2 cellular contexts compared by ENCODE assay signal in the genomic region with DNA sequence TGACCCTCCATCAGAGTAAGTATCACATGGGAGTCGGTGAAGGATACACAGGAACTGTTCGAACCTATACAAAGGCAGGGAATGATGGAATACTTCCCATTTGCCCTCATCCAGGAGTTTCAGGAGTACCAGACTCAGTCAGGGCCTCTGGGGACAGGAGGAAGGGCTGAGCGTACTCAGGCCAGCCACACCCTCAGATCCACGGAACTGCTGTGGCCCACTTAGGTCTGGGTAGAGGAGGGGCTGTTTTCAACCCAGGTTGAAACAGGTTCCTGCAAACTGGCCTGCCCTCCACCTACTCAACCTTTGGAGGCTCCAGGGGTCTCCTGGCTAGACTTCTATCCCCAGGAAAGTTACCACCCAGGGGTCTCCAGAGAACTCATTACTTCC.
A peak's percentile ranks its signal among the peaks of the same experiment; 100 is the strongest.
TF ChIP-seq lines count a peak whose summit lies in the region.

No MANE protein-coding gene starts in this region.

TF ChIP-seq in IMR-90, 13 proteins besides CTCF, POLR2A, EP300 and RAD21:
- TF ChIP-seq BHLHE40 (IDR thresholded peaks at IDR 0.05; ENCODE audit: low read depth, low read length) (no peak), MAZ (IDR thresholded peaks at IDR 0.05; ENCODE audit: borderline replicate concordance, low read depth, low read length) (no peak), MXI1 (IDR thresholded peaks at IDR 0.05; ENCODE audit: borderline replicate concordance, low read depth, low read length) (no peak), MAFK (IDR thresholded peaks at IDR 0.05; ENCODE audit: low read depth, low read length) (no peak), FOS (IDR thresholded peaks at IDR 0.05; ENCODE audit: low read depth, low read length) (no peak)
- TF ChIP-seq, protein P1, sequence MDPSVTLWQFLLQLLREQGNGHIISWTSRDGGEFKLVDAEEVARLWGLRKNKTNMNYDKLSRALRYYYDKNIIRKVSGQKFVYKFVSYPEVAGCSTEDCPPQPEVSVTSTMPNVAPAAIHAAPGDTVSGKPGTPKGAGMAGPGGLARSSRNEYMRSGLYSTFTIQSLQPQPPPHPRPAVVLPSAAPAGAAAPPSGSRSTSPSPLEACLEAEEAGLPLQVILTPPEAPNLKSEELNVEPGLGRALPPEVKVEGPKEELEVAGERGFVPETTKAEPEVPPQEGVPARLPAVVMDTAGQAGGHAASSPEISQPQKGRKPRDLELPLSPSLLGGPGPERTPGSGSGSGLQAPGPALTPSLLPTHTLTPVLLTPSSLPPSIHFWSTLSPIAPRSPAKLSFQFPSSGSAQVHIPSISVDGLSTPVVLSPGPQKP (IDR thresholded peaks at IDR 0.05; ENCODE audit: borderline replicate concordance, low read depth, low read length), result no peak
TF ChIP-seq in IMR-90: peak in this region for 0.

TF ChIP-seq in K562, 482 proteins besides CTCF, POLR2A, EP300 and RAD21:
- no peak for TF ChIP-seq RFX1 (IDR thresholded peaks at IDR 0.05)
- TF ChIP-seq SMARCA4 (IDR thresholded peaks at IDR 0.05), result no peak
- no peak for TF ChIP-seq HDAC3 (IDR thresholded peaks at IDR 0.05; ENCODE audit: borderline replicate concordance, partially characterized antibody)
- TF ChIP-seq, protein P2, sequence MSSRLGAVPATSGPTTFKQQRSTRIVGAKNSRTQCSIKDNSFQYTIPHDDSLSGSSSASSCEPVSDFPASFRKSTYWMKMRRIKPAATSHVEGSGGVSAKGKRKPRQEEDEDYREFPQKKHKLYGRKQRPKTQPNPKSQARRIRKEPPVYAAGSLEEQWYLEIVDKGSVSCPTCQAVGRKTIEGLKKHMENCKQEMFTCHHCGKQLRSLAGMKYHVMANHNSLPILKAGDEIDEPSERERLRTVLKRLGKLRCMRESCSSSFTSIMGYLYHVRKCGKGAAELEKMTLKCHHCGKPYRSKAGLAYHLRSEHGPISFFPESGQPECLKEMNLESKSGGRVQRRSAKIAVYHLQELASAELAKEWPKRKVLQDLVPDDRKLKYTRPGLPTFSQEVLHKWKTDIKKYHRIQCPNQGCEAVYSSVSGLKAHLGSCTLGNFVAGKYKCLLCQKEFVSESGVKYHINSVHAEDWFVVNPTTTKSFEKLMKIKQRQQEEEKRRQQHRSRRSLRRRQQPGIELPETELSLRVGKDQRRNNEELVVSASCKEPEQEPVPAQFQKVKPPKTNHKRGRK (tag; IDR thresholded peaks at IDR 0.05), result no peak
- TF ChIP-seq, protein P3, sequence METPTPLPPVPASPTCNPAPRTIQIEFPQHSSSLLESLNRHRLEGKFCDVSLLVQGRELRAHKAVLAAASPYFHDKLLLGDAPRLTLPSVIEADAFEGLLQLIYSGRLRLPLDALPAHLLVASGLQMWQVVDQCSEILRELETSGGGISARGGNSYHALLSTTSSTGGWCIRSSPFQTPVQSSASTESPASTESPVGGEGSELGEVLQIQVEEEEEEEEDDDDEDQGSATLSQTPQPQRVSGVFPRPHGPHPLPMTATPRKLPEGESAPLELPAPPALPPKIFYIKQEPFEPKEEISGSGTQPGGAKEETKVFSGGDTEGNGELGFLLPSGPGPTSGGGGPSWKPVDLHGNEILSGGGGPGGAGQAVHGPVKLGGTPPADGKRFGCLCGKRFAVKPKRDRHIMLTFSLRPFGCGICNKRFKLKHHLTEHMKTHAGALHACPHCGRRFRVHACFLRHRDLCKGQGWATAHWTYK (CRISPR knock-in tag; IDR thresholded peaks at IDR 0.05), result peak; percentile 64; the same call in 1 of the 2 replicates
TF ChIP-seq in K562: peak in this region for 1.
